8 cellular contexts compared by ENCODE assay signal in genomic region chr14:35438910-35439713, GRCh38. TPM values are rescaled to one million over a fixed set of nuclear protein-coding genes. Genes with fewer than 3 reads are reported as not detected.
DNase-seq lines count a peak whose midpoint lies in the region; ATAC-seq and TF ChIP-seq lines count a peak whose summit lies in the region.

No MANE protein-coding gene starts in this region.

- DNase-seq in AG20443 (ENCODE audit: low spot score) (peak; percentile 39), NCI-H748 (lab: John Stamatoyannopoulos, UW; ENCODE audit: unreplicated experiment) (peak; percentile 14), fibroblast of mammary gland (ENCODE audit: low read depth) (peak; percentile 17), T-helper 9 cell (no peak), superior temporal gyrus (ENCODE audit: extremely low spot score) (no peak)
- no peak for DNase-seq in activated CD8-positive, alpha-beta memory T cell treated with anti-CD3 and anti-CD28 coated beads for 24 hours

- no peak overlapping the region for H3K4me3 ChIP-seq in fibroblast of mammary gland (ENCODE audit: control insufficient read depth, low read depth, low read length)

- peak; percentile 47 for ATAC-seq in GM21529 (IDR thresholded peaks at IDR 0.05; ENCODE audit: unreplicated experiment)
- no peak for ATAC-seq in esophagus mucosa

- peak; percentile 62 for TF ChIP-seq CTCF in fibroblast of mammary gland (conservative IDR thresholded peaks at IDR 0.05; ENCODE audit: control insufficient read depth, insufficient read depth, low read depth, low read length)

RNA-seq across cellular contexts. Expression of gene NFKBIA, which starts 34.6 kb away (rescaled TPM):
- 119 TPM for total RNA-seq in esophagus mucosa

Comparison
In these comparisons a context has a peak if more than half of its experiments do, and no peak if none do; other contexts are left out.
1. DNase-seq: peak in AG20443 (single experiment), NCI-H748 (single experiment) and fibroblast of mammary gland (single experiment); none in activated CD8-positive, alpha-beta memory T cell treated with anti-CD3 and anti-CD28 coated beads for 24 hours (single experiment), T-helper 9 cell (single experiment) and superior temporal gyrus (single experiment).